Comparison of ENCODE assay signal across 8 cellular contexts in the genomic region with DNA sequence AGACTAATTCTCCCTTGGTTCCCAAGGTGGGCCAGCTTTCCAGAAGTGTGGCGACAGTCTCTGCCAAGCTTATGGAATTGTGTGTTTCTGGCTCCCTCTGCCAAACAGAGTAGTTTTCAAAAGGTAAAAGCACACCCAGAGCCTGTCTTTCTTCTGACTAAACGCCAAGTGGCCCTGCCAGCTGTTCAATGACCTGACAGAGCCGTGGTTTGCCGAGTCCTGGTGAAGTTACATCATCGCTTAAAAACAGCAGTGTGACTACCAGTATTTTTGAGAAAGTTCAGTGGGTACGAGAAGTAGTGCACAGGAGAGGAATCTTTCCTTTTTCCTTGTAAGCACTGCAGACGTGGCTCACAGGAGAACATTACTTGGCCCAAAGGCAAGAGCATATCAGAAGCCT. TPM values are rescaled to one million over a fixed set of nuclear protein-coding genes. Genes with fewer than 3 reads are reported as not detected.
DNase-seq lines count a peak whose midpoint lies in the region; ATAC-seq, FAIRE-seq and TF ChIP-seq lines count a peak whose summit lies in the region.

No MANE protein-coding gene starts in this region.

- FAIRE-seq in A549 (lab: Jason Lieb, UNC): no peak

- TF ChIP-seq EP300 in A549 (IDR thresholded peaks at IDR 0.05): no peak

- POLR2A ChIA-PET in A549 (lab: Yijun Ruan, JAX): no interaction called here

- TF ChIP-seq CTCF in A549 (IDR thresholded peaks at IDR 0.05) (no peak), H9 (conservative IDR thresholded peaks at IDR 0.05) (no peak), right atrium auricular region (IDR thresholded peaks at IDR 0.05) (no peak)

- in situ Hi-C loops in HAP-1 (cut with MboI; ENCODE audit: low sequenced_read_pairs): no loop called here

- no peak overlapping the region for H4K91ac ChIP-seq in H9 (ENCODE audit: insufficient read length, low read depth, low read length)

- H3K4me2 ChIP-seq in A549 (peak overlapping the region; percentile 92), H9 (ENCODE audit: insufficient read depth, insufficient read length, low read length) (no peak overlapping the region)

- H2BK15ac ChIP-seq in H9 (ENCODE audit: low read depth, low read length): no peak overlapping the region

- H3K4ac ChIP-seq in H9 (ENCODE audit: low read depth, low read length): no peak overlapping the region; the same call in 1 of the 2 replicates

- no peak for ATAC-seq in A549

- H3K27me3 ChIP-seq in H9 (ENCODE audit: insufficient read depth, low read length) (no peaks in the 10 kb centered on the region), right atrium auricular region (no peaks in the 10 kb centered on the region), HAP-1 (ENCODE audit: low read depth) (no peaks in the 10 kb centered on the region)

- no peak overlapping the region for H3T11ph ChIP-seq in H9 (ENCODE audit: low read length)

- no peak overlapping the region for H3K14ac ChIP-seq in H9 (ENCODE audit: insufficient read depth, low read length)

- H2BK5ac ChIP-seq in H9 (ENCODE audit: insufficient read length, low read length): no peak overlapping the region

- TF ChIP-seq POLR2A in A549 (IDR thresholded peaks at IDR 0.05; ENCODE audit: low read length): no peak

- intact Hi-C loops in activated T-helper 2 cell treated with anti-CD3 and anti-CD28 coated beads, Interferon-gamma antibody, Interleukin-2, Interleukin-4, amounts not matched to agents 10 μg/mL and 5 μg/mL and 100 μg/mL, durations not matched to agents 14 hours and 24 hours and 36 hours (cut with micrococcal nuclease): loop anchor here (10.0 kb wide), 1 partner anchor 322 kb away; a partner anchor contains a TSS

- H3K36me3 ChIP-seq in right atrium auricular region: no peaks in the 10 kb centered on the region
- no peaks in the 10 kb centered on the region for H3K36me3 ChIP-seq in HAP-1 (replicated peaks)

- H3K9ac ChIP-seq in H9 (ENCODE audit: extremely low read depth, insufficient read length, low read length): no peak overlapping the region

- no peak overlapping the region for H4K5ac ChIP-seq in H9 (ENCODE audit: insufficient read length, low read depth, low read length)

- no peaks in the 10 kb centered on the region for H3K79me1 ChIP-seq in H9 (ENCODE audit: insufficient read depth, low read depth, low read length, poor library complexity, severe bottlenecking)

- H2BK12ac ChIP-seq in H9 (ENCODE audit: insufficient read length, low read depth, low read length): no peak overlapping the region

- H3K18ac ChIP-seq in H9 (ENCODE audit: insufficient read length, low read depth, low read length): peak overlapping the region; percentile 29

- H3K9me3 ChIP-seq in A549 (no peaks in the 10 kb centered on the region), H9 (ENCODE audit: control insufficient read depth, low read depth, low read length) (no peaks in the 10 kb centered on the region), right atrium auricular region (no peaks in the 10 kb centered on the region), HAP-1 (no peaks in the 10 kb centered on the region)

- no peak overlapping the region for H3K27ac Mint-ChIP-seq in H9
- no peak overlapping the region for H3K27ac Mint-ChIP-seq in activated T-helper 2 cell treated with anti-CD3 and anti-CD28 coated beads, Interferon-gamma antibody, Interleukin-2, Interleukin-4, amounts not matched to agents 10 μg/mL and 5 μg/mL and 100 μg/mL, durations not matched to agents 14 hours and 24 hours and 36 hours

- no peak for TF ChIP-seq RAD21 in A549 (conservative IDR thresholded peaks at IDR 0.05 in 1 of 2, IDR thresholded peaks at IDR 0.05 in 1 of 2)

- CTCF ChIA-PET in A549 (lab: Yijun Ruan, JAX): interaction anchor here (0.6 to 22.7 kb wide), 9 partner anchors 10 to 450 kb away, joined by 3 to 351 read pairs (median 5); no protein-coding TSS in a partner anchor

- WGBS in A549 (ENCODE audit: missing lambda C conversion rate): 23% methylated on average over 7 of the region's 7 CpGs
- WGBS in H9 (ENCODE audit: extremely low coverage, insufficient read length, low lambda C conversion rate): no CpG with 5 or more reads among the region's 7 CpGs

- H3K27ac ChIP-seq in A549: peak overlapping the region; percentile 90 to 95
- no peak overlapping the region for H3K27ac ChIP-seq in H9 (ENCODE audit: insufficient read length, low read depth, low read length)
- H3K27ac ChIP-seq in right atrium auricular region: peak overlapping the region; percentile 88 to 93
- H3K27ac ChIP-seq in skin epidermis: peak overlapping the region in 20 of 21 experiments; percentile 64 to 100 (median 95)

- DNase-seq in A549 (ENCODE audit: low read depth in 1 of 2, low spot score in 1 of 2) (peak in 1 of 2 experiments; percentile 63), H9 (no peak), right atrium auricular region (ENCODE audit: low spot score) (peak; percentile 85), HAP-1 (ENCODE audit: low spot score in 2 of 2) (no peak), NCI-H345 (lab: John Stamatoyannopoulos, UW) (no peak), NCI-H2227 (lab: John Stamatoyannopoulos, UW; ENCODE audit: unreplicated experiment) (no peak)
- no peak for DNase-seq in activated T-helper 2 cell treated with anti-CD3 and anti-CD28 coated beads, Interferon-gamma antibody, Interleukin-2, Interleukin-4, amounts not matched to agents 10 μg/mL and 5 μg/mL and 100 μg/mL, durations not matched to agents 14 hours and 24 hours and 36 hours (ENCODE audit: low spot score)

- no peak overlapping the region for H2BK120ac ChIP-seq in H9 (ENCODE audit: low read depth, low read length, poor library complexity, severe bottlenecking)

- no peaks in the 10 kb centered on the region for H3K9me3 Mint-ChIP-seq in H9
- H3K9me3 Mint-ChIP-seq in activated T-helper 2 cell treated with anti-CD3 and anti-CD28 coated beads, Interferon-gamma antibody, Interleukin-2, Interleukin-4, amounts not matched to agents 10 μg/mL and 5 μg/mL and 100 μg/mL, durations not matched to agents 14 hours and 24 hours and 36 hours: no peaks in the 10 kb centered on the region

- H3K23ac ChIP-seq in H9 (ENCODE audit: insufficient read length, low read depth, low read length): no peak overlapping the region

- H3K23me2 ChIP-seq in H9 (ENCODE audit: insufficient read length, low read depth, low read length, poor library complexity, severe bottlenecking): peaks cover 11% of the 10 kb centered on the region

- no peak overlapping the region for H2AFZ ChIP-seq in H9 (ENCODE audit: low read length)

- H3K79me2 ChIP-seq in H9 (ENCODE audit: insufficient read depth, low read length): no peaks in the 10 kb centered on the region; the same call in 1 of the 2 replicates

- H4K8ac ChIP-seq in H9 (replicated peaks; ENCODE audit: insufficient read length, low read depth, low read length): no peak overlapping the region

- H3K56ac ChIP-seq in H9 (ENCODE audit: insufficient read length, low read depth, low read length): no peak overlapping the region

- peaks cover 37 to 54% of the 10 kb centered on the region in 2 experiments for H3K4me1 Mint-ChIP-seq in H9
- H3K4me1 Mint-ChIP-seq in activated T-helper 2 cell treated with anti-CD3 and anti-CD28 coated beads, Interferon-gamma antibody, Interleukin-2, Interleukin-4, amounts not matched to agents 10 μg/mL and 5 μg/mL and 100 μg/mL, durations not matched to agents 14 hours and 24 hours and 36 hours (ENCODE audit: low read depth): peaks cover 31% of the 10 kb centered on the region

- no peaks in the 10 kb centered on the region; a peak in 1 of 7 replicates for H3K36me3 Mint-ChIP-seq in H9 (ENCODE audit: insufficient read depth in 1 of 3, low read depth in 3 of 3)
- no peaks in the 10 kb centered on the region for H3K36me3 Mint-ChIP-seq in activated T-helper 2 cell treated with anti-CD3 and anti-CD28 coated beads, Interferon-gamma antibody, Interleukin-2, Interleukin-4, amounts not matched to agents 10 μg/mL and 5 μg/mL and 100 μg/mL, durations not matched to agents 14 hours and 24 hours and 36 hours (ENCODE audit: low read depth)

- H2AK5ac ChIP-seq in H9 (ENCODE audit: insufficient read length, low read length): no peak overlapping the region

- H3K4me3 ChIP-seq in A549 (peak overlapping the region; percentile 67), right atrium auricular region (peak overlapping the region in 1 of 2 donors; percentile 75), skin epidermis (peak overlapping the region in 4 of 7 experiments; percentile 51 to 93 (median 70)), HAP-1 (no peak overlapping the region)

- H3K27me3 Mint-ChIP-seq in H9 (ENCODE audit: low read depth): peaks cover 9% of the 10 kb centered on the region
- H3K27me3 Mint-ChIP-seq in activated T-helper 2 cell treated with anti-CD3 and anti-CD28 coated beads, Interferon-gamma antibody, Interleukin-2, Interleukin-4, amounts not matched to agents 10 μg/mL and 5 μg/mL and 100 μg/mL, durations not matched to agents 14 hours and 24 hours and 36 hours (ENCODE audit: low read depth): no peaks in the 10 kb centered on the region

- H3K4me3 Mint-ChIP-seq in H9: peak overlapping the region; percentile 85 to 89; a peak in 2 of 5 replicates
- peak overlapping the region; percentile 84 for H3K4me3 Mint-ChIP-seq in activated T-helper 2 cell treated with anti-CD3 and anti-CD28 coated beads, Interferon-gamma antibody, Interleukin-2, Interleukin-4, amounts not matched to agents 10 μg/mL and 5 μg/mL and 100 μg/mL, durations not matched to agents 14 hours and 24 hours and 36 hours (ENCODE audit: low read depth)

- peaks cover 67% of the 10 kb centered on the region for H3K4me1 ChIP-seq in A549
- H3K4me1 ChIP-seq in H9 (ENCODE audit: insufficient read depth, low read length): no peaks in the 10 kb centered on the region; the same call in 1 of the 2 replicates
- peaks cover 0 to 68% of the 10 kb centered on the region in 2 donors for H3K4me1 ChIP-seq in right atrium auricular region
- H3K4me1 ChIP-seq in HAP-1: peaks cover 44% of the 10 kb centered on the region

- no peak overlapping the region for H2BK20ac ChIP-seq in H9 (ENCODE audit: low read depth, low read length, poor library complexity, severe bottlenecking)

- H4K20me1 ChIP-seq in H9 (ENCODE audit: control insufficient read depth, insufficient read depth, insufficient read length): no peaks in the 10 kb centered on the region

RNA-seq across cellular contexts. Expression of a gene that starts 1.9 kb away (rescaled TPM):
- 8.5 and 14.4 TPM in 2 replicates for polyA plus RNA-seq in A549 (2011; rRNA removed)
- polyA plus RNA-seq in A549 (2012; cell fraction: cytosol; rRNA removed): 3.6 and 4.8 TPM in 2 replicates
- 13.6 and 17.0 TPM in 2 replicates for polyA plus RNA-seq in A549 (2012; cell fraction: nucleus; rRNA removed)
- polyA plus RNA-seq in A549 (2017; fragmentation: RNase III; extraction: RNeasy Plus Mini Kit Qiagen cat#74134 plus additional on column Dnase treatment): 3.4 to 4.2 TPM (median 3.6 TPM) in 3 replicates
- polyA minus RNA-seq in A549 (2011; rRNA and poly(A)+ RNA removed): 48.9 and 52.8 TPM in 2 replicates
- 12.1 and 12.9 TPM in 2 replicates for total RNA-seq in H9 (2021)
- 19.1 and 19.3 TPM in 2 replicates for total RNA-seq in activated T-helper 2 cell treated with anti-CD3 and anti-CD28 coated beads, Interferon-gamma antibody, Interleukin-2, Interleukin-4, amounts not matched to agents 10 μg/mL and 5 μg/mL and 100 μg/mL, durations not matched to agents 14 hours and 24 hours and 36 hours
- 1 to 10 TPM; 5.2 to 9.4 TPM for total RNA-seq in right atrium auricular region

RNA-seq across cellular contexts. Expression of a gene that starts 33.8 kb away (rescaled TPM):
- polyA plus RNA-seq in A549 (2011; rRNA removed): 10.6 and 10.9 TPM in 2 replicates
- 10.9 and 12.1 TPM in 2 replicates for polyA plus RNA-seq in A549 (2012; cell fraction: cytosol; rRNA removed)
- 9.5 and 9.6 TPM in 2 replicates for polyA plus RNA-seq in A549 (2012; cell fraction: nucleus; rRNA removed)
- 19.1 to 20.2 TPM (median 19.2 TPM) in 3 replicates for polyA plus RNA-seq in A549 (2017; fragmentation: RNase III; extraction: RNeasy Plus Mini Kit Qiagen cat#74134 plus additional on column Dnase treatment)
- polyA minus RNA-seq in A549 (2011; rRNA and poly(A)+ RNA removed): 8.8 and 12.3 TPM in 2 replicates
- 12.9 and 16.4 TPM in 2 replicates for total RNA-seq in H9 (2021)
- 13.9 and 14.4 TPM in 2 replicates for total RNA-seq in activated T-helper 2 cell treated with anti-CD3 and anti-CD28 coated beads, Interferon-gamma antibody, Interleukin-2, Interleukin-4, amounts not matched to agents 10 μg/mL and 5 μg/mL and 100 μg/mL, durations not matched to agents 14 hours and 24 hours and 36 hours
- total RNA-seq in right atrium auricular region: 1 to 10 TPM; 5.0 to 5.8 TPM

RNA-seq across cellular contexts. Expression of a gene that starts 46.7 kb away (rescaled TPM):
- polyA plus RNA-seq in A549 (2011; rRNA removed) (5.2 and 5.4 TPM in 2 replicates), A549 (2017; fragmentation: RNase III; extraction: RNeasy Plus Mini Kit Qiagen cat#74134 plus additional on column Dnase treatment) (6.1 to 7.5 TPM (median 7.3 TPM) in 3 replicates)
- 12.4 and 18.3 TPM in 2 replicates for polyA plus RNA-seq in A549 (2012; cell fraction: cytosol; rRNA removed)
- polyA plus RNA-seq in A549 (2012; cell fraction: nucleus; rRNA removed): 32.5 and 39.1 TPM in 2 replicates
- polyA minus RNA-seq in A549 (2011; rRNA and poly(A)+ RNA removed): 1.0 and 1.7 TPM in 2 replicates
- total RNA-seq in H9 (2021) (27.1 and 27.7 TPM in 2 replicates), right atrium auricular region (1 to 10 TPM; 2.5 to 4.8 TPM)
- 10.2 and 10.8 TPM in 2 replicates for total RNA-seq in activated T-helper 2 cell treated with anti-CD3 and anti-CD28 coated beads, Interferon-gamma antibody, Interleukin-2, Interleukin-4, amounts not matched to agents 10 μg/mL and 5 μg/mL and 100 μg/mL, durations not matched to agents 14 hours and 24 hours and 36 hours
